Comparison of ENCODE assay signal across 24 cellular contexts in genomic region chr20:32274359-32274758, GRCh38.
"Had no signal": no experiment of that assay in that cellular context is flagged by ENCODE, and none has a peak within 500 bp of the region (broad histone marks: within the 10 kb centered on the region; RNA-seq: fewer than 3 reads in every experiment).

No MANE protein-coding gene starts in this region.

- FAIRE-seq: kidney had no signal

- ATAC-seq: gastrocnemius medialis; left lobe of liver; natural killer cell; stimulated activated effector memory CD8-positive, alpha-beta T cell treated with anti-CD3 and anti-CD28 coated beads, Interleukin-12 subunit alpha, Interleukin-12 subunit beta, amount 100 ng/mL, for 72 hours; upper lobe of right lung had no signal

- H3K9me3 Mint-ChIP-seq: natural killer cell; stimulated activated effector memory CD8-positive, alpha-beta T cell treated with anti-CD3 and anti-CD28 coated beads, Interleukin-12 subunit alpha, Interleukin-12 subunit beta, amount 100 ng/mL, for 72 hours had no signal

- H3K36me3 Mint-ChIP-seq: natural killer cell; stimulated activated effector memory CD8-positive, alpha-beta T cell treated with anti-CD3 and anti-CD28 coated beads, Interleukin-12 subunit alpha, Interleukin-12 subunit beta, amount 100 ng/mL, for 72 hours had no signal

- H3K4me3 ChIP-seq: dorsolateral prefrontal cortex, gastrocnemius medialis, lung, prostate gland, right atrium auricular region, sigmoid colon, thoracic aorta, tibial nerve, upper lobe of right lung, uterus had no signal

- H3K4me3 Mint-ChIP-seq: natural killer cell; stimulated activated effector memory CD8-positive, alpha-beta T cell treated with anti-CD3 and anti-CD28 coated beads, Interleukin-12 subunit alpha, Interleukin-12 subunit beta, amount 100 ng/mL, for 72 hours; stimulated activated naive CD8-positive, alpha-beta T cell treated with anti-CD3 and anti-CD28 coated beads, Interleukin-15, Interleukin-2, amounts not matched to agents 100 ng/mL and 50 ng/mL, for 24 hours had no signal

- H3K36me3 ChIP-seq: gastrocnemius medialis, prostate gland, right atrium auricular region, sigmoid colon, thoracic aorta, tibial nerve, upper lobe of right lung, uterus had no signal

- H3K27me3 Mint-ChIP-seq: stimulated activated naive CD8-positive, alpha-beta T cell treated with anti-CD3 and anti-CD28 coated beads, Interleukin-15, Interleukin-2, amounts not matched to agents 100 ng/mL and 50 ng/mL, for 24 hours had no signal

- H3K27ac ChIP-seq: dorsolateral prefrontal cortex, gastrocnemius medialis, prostate gland, right atrium auricular region, sigmoid colon, thoracic aorta, tibial nerve, upper lobe of right lung, uterus had no signal

- H3K9me3 ChIP-seq: gastrocnemius medialis, prostate gland, right atrium auricular region, sigmoid colon, thoracic aorta, tibial nerve, upper lobe of right lung, uterus had no signal

- H3K27ac Mint-ChIP-seq: natural killer cell; stimulated activated effector memory CD8-positive, alpha-beta T cell treated with anti-CD3 and anti-CD28 coated beads, Interleukin-12 subunit alpha, Interleukin-12 subunit beta, amount 100 ng/mL, for 72 hours; stimulated activated naive CD8-positive, alpha-beta T cell treated with anti-CD3 and anti-CD28 coated beads, Interleukin-15, Interleukin-2, amounts not matched to agents 100 ng/mL and 50 ng/mL, for 24 hours had no signal

- H3K27me3 ChIP-seq: dorsolateral prefrontal cortex, gastrocnemius medialis, right atrium auricular region, tibial nerve, upper lobe of right lung, uterus had no signal

- DNase-seq: cerebellar nuclear complex; cortex of kidney; effector CD4-positive, alpha-beta T cell; foreskin fibroblast; gastrocnemius medialis; head of caudate nucleus; kidney; mesendoderm; natural killer cell; nucleus accumbens; sigmoid colon; stimulated activated CD4-positive, alpha-beta T cell treated with anti-CD3 and anti-CD28 coated beads, Interleukin-2, amount 100 ng/mL, for 24 hours; stimulated activated CD4-positive, alpha-beta T cell treated with anti-CD3 and anti-CD28 coated beads, Interleukin-4, amount 100 ng/mL, for 24 hours; upper lobe of right lung; uterus had no signal
